ENCODE assay signal across 16 cellular contexts in the genomic region with DNA sequence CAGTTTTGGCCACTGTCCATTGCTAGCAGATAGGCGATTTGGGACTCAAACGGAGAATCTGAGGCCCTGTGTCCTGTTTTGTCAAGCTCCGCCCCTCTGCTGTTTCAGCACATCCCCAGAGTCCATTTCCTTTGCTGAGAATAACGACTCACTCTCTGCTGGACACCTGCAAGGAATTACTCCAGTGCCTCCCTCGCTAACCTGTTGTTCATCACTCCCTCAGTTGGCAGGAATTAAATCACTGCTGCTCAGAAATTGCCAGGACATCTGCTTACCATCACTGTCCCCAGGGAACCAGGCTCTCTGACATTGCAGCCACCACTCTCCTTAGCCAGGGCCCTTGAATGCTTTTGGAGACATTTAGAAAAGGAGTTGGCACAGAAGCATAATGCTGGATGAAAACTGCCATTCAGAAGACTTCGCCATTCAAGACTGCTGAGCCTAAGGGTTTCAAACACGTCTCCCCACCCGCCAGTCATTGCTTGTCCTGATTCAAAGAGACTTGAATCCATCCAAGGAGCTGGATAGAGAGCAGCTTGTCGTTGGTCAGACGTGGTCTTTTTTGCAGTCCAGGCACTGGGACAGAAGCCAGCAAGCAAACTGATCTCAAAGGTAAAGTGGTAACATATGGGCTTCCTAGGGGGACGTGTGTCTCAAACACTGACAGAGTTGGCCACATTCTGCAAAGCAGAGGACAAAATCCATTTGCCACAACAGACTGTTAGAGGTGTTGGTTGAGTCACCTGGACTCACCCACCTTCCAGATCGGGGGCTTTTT.
DNase-seq lines count a peak whose midpoint lies in the region; ATAC-seq and TF ChIP-seq lines count a peak whose summit lies in the region.
"Had no signal": no experiment of that assay in that cellular context is flagged by ENCODE, and none has a peak within 500 bp of the region (broad histone marks: within the 10 kb centered on the region; RNA-seq: fewer than 3 reads in every experiment).

No MANE protein-coding gene starts in this region.

- H3K4me1 Mint-ChIP-seq in effector memory CD8-positive, alpha-beta T cell (ENCODE audit: low read depth in 2 of 2): peaks cover 3 to 8% of the 10 kb centered on the region in 2 donors
- no peaks in the 10 kb centered on the region for H3K4me1 Mint-ChIP-seq in activated T-helper 1 cell treated with anti-CD3 and anti-CD28 coated beads, Interleukin-12 subunit alpha, Interleukin-12 subunit beta, Interleukin-2, Interleukin-4 antibody, amounts not matched to agents 30 ng/mL and 10 ng/mL and 1 ng/mL, durations not matched to agents 14 hours and 24 hours and 36 hours (ENCODE audit: low read depth)

- DNase-seq in DMS79 treated with DMSO at 0.1 percent for 48 hours (lab: John Stamatoyannopoulos, UW) (peak; percentile 66), NCI-H2171 treated with DMSO at 0.1 percent for 48 hours (lab: John Stamatoyannopoulos, UW) (peak; percentile 83), putamen (ENCODE audit: low spot score) (peak; percentile 10), epidermal melanocyte (ENCODE audit: insufficient read length, low spot score) (no peak), GM20000 (ENCODE audit: low spot score) (no peak)
- no peak for DNase-seq in effector memory CD8-positive, alpha-beta T cell
- no peak for DNase-seq in activated T-helper 1 cell treated with anti-CD3 and anti-CD28 coated beads, Interleukin-12 subunit alpha, Interleukin-12 subunit beta, Interleukin-2, Interleukin-4 antibody, amounts not matched to agents 30 ng/mL and 10 ng/mL and 1 ng/mL, durations not matched to agents 14 hours and 24 hours and 36 hours (ENCODE audit: low spot score)
- DNase-seq: activated CD8-positive, alpha-beta T cell treated with anti-CD3 and anti-CD28 coated beads, Interleukin-2, amount 10 ng/mL, durations not matched to agents 7 days and 5 days; activated T-cell treated with anti-CD3 and anti-CD28 coated beads, Interleukin-2, amount 50 U/mL, for 4 hours; CD8-positive, alpha-beta memory T cell; left ventricle myocardium inferior; NCI-H345; stimulated activated naive CD8-positive, alpha-beta T cell treated with anti-CD3 and anti-CD28 coated beads, Interleukin-15, Interleukin-2, amounts not matched to agents 100 U/mL and 50 U/mL, for 24 hours; T-cell; upper lobe of right lung had no signal

- H3K9me3 Mint-ChIP-seq in effector memory CD8-positive, alpha-beta T cell: no peaks in the 10 kb centered on the region
- no peaks in the 10 kb centered on the region for H3K9me3 Mint-ChIP-seq in activated T-helper 1 cell treated with anti-CD3 and anti-CD28 coated beads, Interleukin-12 subunit alpha, Interleukin-12 subunit beta, Interleukin-2, Interleukin-4 antibody, amounts not matched to agents 30 ng/mL and 10 ng/mL and 1 ng/mL, durations not matched to agents 14 hours and 24 hours and 36 hours
- H3K9me3 Mint-ChIP-seq: activated naive CD4-positive, alpha-beta T cell treated with anti-CD3 and anti-CD28 coated beads, Interleukin-2, amount 50 U/mL, for 72 hours; activated T-cell treated with anti-CD3 and anti-CD28 coated beads, Interleukin-2, amount 50 U/mL, for 4 hours; CD8-positive, alpha-beta memory T cell; T-cell had no signal

- no peaks in the 10 kb centered on the region for H3K27me3 Mint-ChIP-seq in effector memory CD8-positive, alpha-beta T cell
- H3K27me3 Mint-ChIP-seq in activated T-helper 1 cell treated with anti-CD3 and anti-CD28 coated beads, Interleukin-12 subunit alpha, Interleukin-12 subunit beta, Interleukin-2, Interleukin-4 antibody, amounts not matched to agents 30 ng/mL and 10 ng/mL and 1 ng/mL, durations not matched to agents 14 hours and 24 hours and 36 hours (ENCODE audit: insufficient read depth): peaks cover 6% of the 10 kb centered on the region
- H3K27me3 Mint-ChIP-seq: T-cell had no signal

- intact Hi-C loops in activated T-helper 1 cell treated with anti-CD3 and anti-CD28 coated beads, Interleukin-12 subunit alpha, Interleukin-12 subunit beta, Interleukin-2, Interleukin-4 antibody, amounts not matched to agents 30 ng/mL and 10 ng/mL and 1 ng/mL, durations not matched to agents 14 hours and 24 hours and 36 hours (cut with micrococcal nuclease): no loop called here

- no peak for TF ChIP-seq CTCF in GM20000 (IDR thresholded peaks at IDR 0.05; ENCODE audit: extremely low read depth, missing control alignments)

- peak overlapping the region; percentile 42 to 55 for H3K27ac Mint-ChIP-seq in effector memory CD8-positive, alpha-beta T cell
- no peak overlapping the region for H3K27ac Mint-ChIP-seq in activated T-helper 1 cell treated with anti-CD3 and anti-CD28 coated beads, Interleukin-12 subunit alpha, Interleukin-12 subunit beta, Interleukin-2, Interleukin-4 antibody, amounts not matched to agents 30 ng/mL and 10 ng/mL and 1 ng/mL, durations not matched to agents 14 hours and 24 hours and 36 hours

- no peak for ATAC-seq in effector memory CD8-positive, alpha-beta T cell (replicated peaks)
- ATAC-seq: activated CD8-positive, alpha-beta T cell treated with anti-CD3 and anti-CD28 coated beads, Interleukin-2, amount 10 ng/mL, durations not matched to agents 7 days and 5 days; activated naive CD4-positive, alpha-beta T cell treated with anti-CD3 and anti-CD28 coated beads, Interleukin-2, amount 50 U/mL, for 72 hours; activated T-cell treated with anti-CD3 and anti-CD28 coated beads, Interleukin-2, amount 50 U/mL, for 4 hours; stimulated activated naive CD8-positive, alpha-beta T cell treated with anti-CD3 and anti-CD28 coated beads, Interleukin-15, Interleukin-2, amounts not matched to agents 100 U/mL and 50 U/mL, for 24 hours; T-cell; upper lobe of right lung had no signal

- no peaks in the 10 kb centered on the region for H3K36me3 Mint-ChIP-seq in effector memory CD8-positive, alpha-beta T cell (ENCODE audit: insufficient read depth)
- no peaks in the 10 kb centered on the region for H3K36me3 Mint-ChIP-seq in activated T-helper 1 cell treated with anti-CD3 and anti-CD28 coated beads, Interleukin-12 subunit alpha, Interleukin-12 subunit beta, Interleukin-2, Interleukin-4 antibody, amounts not matched to agents 30 ng/mL and 10 ng/mL and 1 ng/mL, durations not matched to agents 14 hours and 24 hours and 36 hours (ENCODE audit: low read depth)
- H3K36me3 Mint-ChIP-seq: activated naive CD4-positive, alpha-beta T cell treated with anti-CD3 and anti-CD28 coated beads, Interleukin-2, amount 50 U/mL, for 72 hours; T-cell had no signal

- peak overlapping the region in 1 of 2 donors; percentile 6 for H3K4me3 Mint-ChIP-seq in effector memory CD8-positive, alpha-beta T cell
- no peak overlapping the region for H3K4me3 Mint-ChIP-seq in activated T-helper 1 cell treated with anti-CD3 and anti-CD28 coated beads, Interleukin-12 subunit alpha, Interleukin-12 subunit beta, Interleukin-2, Interleukin-4 antibody, amounts not matched to agents 30 ng/mL and 10 ng/mL and 1 ng/mL, durations not matched to agents 14 hours and 24 hours and 36 hours
- H3K4me3 Mint-ChIP-seq: activated CD8-positive, alpha-beta T cell treated with anti-CD3 and anti-CD28 coated beads, Interleukin-2, amount 10 ng/mL, durations not matched to agents 7 days and 5 days; activated T-cell treated with anti-CD3 and anti-CD28 coated beads, Interleukin-2, amount 50 U/mL, for 4 hours; CD8-positive, alpha-beta memory T cell; T-cell had no signal

Comparison
In these comparisons a context has a peak if more than half of its experiments do, and no peak if none do; other contexts are left out.
1. DNase-seq: peak in DMS79 treated with DMSO at 0.1 percent for 48 hours (single experiment), NCI-H2171 treated with DMSO at 0.1 percent for 48 hours (single experiment) and putamen (single experiment); none in effector memory CD8-positive, alpha-beta T cell (0 of 3), epidermal melanocyte (single experiment), activated T-helper 1 cell treated with anti-CD3 and anti-CD28 coated beads, Interleukin-12 subunit alpha, Interleukin-12 subunit beta, Interleukin-2, Interleukin-4 antibody, amounts not matched to agents 30 ng/mL and 10 ng/mL and 1 ng/mL, durations not matched to agents 14 hours and 24 hours and 36 hours (single experiment) and GM20000 (single experiment).